Comparison of ENCODE assay signal across 21 cellular contexts in the genomic region with DNA sequence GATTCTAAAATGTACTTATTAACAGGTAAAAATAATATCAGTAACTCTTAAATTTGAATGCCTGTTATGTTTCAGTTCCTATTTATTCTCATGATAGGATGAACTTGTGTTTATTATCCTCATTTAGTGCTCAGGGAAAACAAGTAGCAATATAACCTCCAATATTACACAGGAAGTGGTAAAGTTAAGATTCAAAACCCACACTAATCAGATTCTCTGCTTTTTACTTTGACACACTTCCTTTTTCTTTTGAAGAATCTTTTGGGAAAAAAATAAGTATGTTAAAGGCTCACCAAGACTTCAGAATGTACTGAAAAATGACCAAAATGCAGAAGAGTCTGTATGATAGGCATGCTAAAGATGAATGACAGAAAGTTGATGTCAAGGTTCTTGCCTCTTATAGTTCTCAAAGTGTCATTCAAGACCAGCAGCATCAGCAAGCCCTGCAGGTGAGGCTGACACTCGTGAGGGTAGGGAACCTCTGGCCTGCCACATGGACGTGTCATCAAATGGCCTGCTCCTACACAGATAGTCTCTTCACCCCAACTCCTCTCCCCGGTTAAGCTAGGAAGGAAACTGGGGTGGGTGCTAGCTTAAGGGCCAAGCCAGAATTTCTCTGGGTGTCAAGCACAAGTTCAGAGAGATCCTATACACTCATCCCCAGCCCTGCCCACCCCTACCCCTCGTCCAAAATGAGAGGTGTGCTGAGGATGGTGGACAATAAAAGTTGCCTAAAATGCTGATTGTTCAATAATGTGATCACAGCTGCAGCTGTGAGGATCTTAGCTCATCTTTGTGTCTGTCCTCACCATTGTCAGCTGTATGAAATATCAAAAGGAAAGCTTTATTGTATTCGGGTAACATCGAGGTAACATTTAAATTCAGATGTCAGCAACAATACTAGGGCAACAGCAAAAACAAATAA. TPM values are rescaled to one million over a fixed set of nuclear protein-coding genes. Genes with fewer than 3 reads are reported as not detected.
DNase-seq lines count a peak whose midpoint lies in the region; ATAC-seq and TF ChIP-seq lines count a peak whose summit lies in the region.
"Had no signal": no experiment of that assay in that cellular context is flagged by ENCODE, and none has a peak within 500 bp of the region (broad histone marks: within the 10 kb centered on the region; RNA-seq: fewer than 3 reads in every experiment).

No MANE protein-coding gene starts in this region.

- H3K36me3 ChIP-seq in GM23248 (ENCODE audit: low read depth) (no peaks in the 10 kb centered on the region), BE2C (no peaks in the 10 kb centered on the region; the same call in 1 of the 2 replicates)
- H3K36me3 ChIP-seq in naive thymus-derived CD4-positive, alpha-beta T cell (ENCODE audit: control insufficient read depth in 2 of 3, insufficient read depth in 3 of 3, low read length in 3 of 3), result no peaks in the 10 kb centered on the region

- no peak for TF ChIP-seq CTCF in BE2C (IDR thresholded peaks at IDR 0.05; ENCODE audit: low read depth, low read length)

- H2AFZ ChIP-seq in GM23248, result 0 out of 2 replicates have a peak overlapping the region, but pooled peaks have one; percentile 26
- H2AFZ ChIP-seq: parathyroid adenoma had no signal

- H3K27me3 ChIP-seq in GM23248 (replicated peaks; ENCODE audit: insufficient read depth) (no peaks in the 10 kb centered on the region), BE2C (peaks cover 12% of the 10 kb centered on the region; the same call in 1 of the 2 replicates)
- H3K27me3 ChIP-seq in naive thymus-derived CD4-positive, alpha-beta T cell (ENCODE audit: control insufficient read depth in 2 of 2, insufficient read depth in 2 of 2, low read length in 2 of 2), result no peaks in the 10 kb centered on the region

- H3K4me1 ChIP-seq in GM23248 (ENCODE audit: insufficient read depth), result no peaks in the 10 kb centered on the region
- peaks cover 15 to 37% of the 10 kb centered on the region in 2 donors for H3K4me1 ChIP-seq in naive thymus-derived CD4-positive, alpha-beta T cell (ENCODE audit: control insufficient read depth in 2 of 2, insufficient read depth in 2 of 2, low read length in 2 of 2)
- H3K4me1 ChIP-seq in BE2C, result no peaks in the 10 kb centered on the region
- H3K4me1 ChIP-seq: parathyroid adenoma had no signal

- intact Hi-C loops in naive thymus-derived CD4-positive, alpha-beta T cell (cut with micrococcal nuclease), result loop anchor here in 1 of 2 donors (2.0 to 10.0 kb wide), 5 partner anchors 243 to 1961 kb away; partner anchors contain the start of genes AP5M1, DLGAP5, EXOC5 and NAA30

- H3K27me3 Mint-ChIP-seq in activated T-cell treated with anti-CD3 and anti-CD28 coated beads, Interleukin-2, amount 50 U/mL, for 4 hours (ENCODE audit: low read depth), result no peaks in the 10 kb centered on the region
- H3K27me3 Mint-ChIP-seq in naive thymus-derived CD4-positive, alpha-beta T cell, result peaks cover 0 to 10% (median 0%) of the 10 kb centered on the region in 5 donors

- CTCF ChIA-PET in naive thymus-derived CD4-positive, alpha-beta T cell (lab: Charles Lee), result interaction anchor here (0.6 to 1.9 kb wide), 7 partner anchors 10 to 907 kb away, joined by 3 to 8 read pairs (median 4); no protein-coding TSS in a partner anchor

- H3K4me1 Mint-ChIP-seq in activated T-cell treated with anti-CD3 and anti-CD28 coated beads, Interleukin-2, amount 50 U/mL, for 4 hours (ENCODE audit: low read depth), result peaks cover 36% of the 10 kb centered on the region
- H3K4me1 Mint-ChIP-seq in naive thymus-derived CD4-positive, alpha-beta T cell, result peaks cover 18 to 56% (median 46%) of the 10 kb centered on the region in 7 donors

- no peaks in the 10 kb centered on the region for H3K9me3 Mint-ChIP-seq in activated T-cell treated with anti-CD3 and anti-CD28 coated beads, Interleukin-2, amount 50 U/mL, for 4 hours
- H3K9me3 Mint-ChIP-seq in naive thymus-derived CD4-positive, alpha-beta T cell, result no peaks in the 10 kb centered on the region

- no peaks in the 10 kb centered on the region for H3K36me3 Mint-ChIP-seq in activated T-cell treated with anti-CD3 and anti-CD28 coated beads, Interleukin-2, amount 50 U/mL, for 4 hours (ENCODE audit: insufficient read depth)
- no peaks in the 10 kb centered on the region for H3K36me3 Mint-ChIP-seq in naive thymus-derived CD4-positive, alpha-beta T cell

- no peaks in the 10 kb centered on the region for H3K9me2 ChIP-seq in GM23248 (ENCODE audit: insufficient read depth)

- POLR2A ChIA-PET in naive thymus-derived CD4-positive, alpha-beta T cell (lab: Charles Lee), result interaction anchor here (0.9 to 2.2 kb wide), 3 partner anchors 24 to 685 kb away, joined by 3 to 7 read pairs (median 3); no protein-coding TSS in a partner anchor

- no peaks in the 10 kb centered on the region for H3K79me2 ChIP-seq in GM23248 (ENCODE audit: insufficient read depth)
- H3K79me2 ChIP-seq: parathyroid adenoma had no signal

- H3K4me3 ChIP-seq in GM23248, result no peak overlapping the region
- H3K4me3 ChIP-seq in naive thymus-derived CD4-positive, alpha-beta T cell (ENCODE audit: low read length), result peak overlapping the region; percentile 41
- H3K4me3 ChIP-seq in BE2C (ENCODE audit: low read depth, low read length), result no peak overlapping the region
- H3K4me3 ChIP-seq: smooth muscle cell had no signal

- peak overlapping the region; percentile 24 for H3K4me3 Mint-ChIP-seq in activated T-cell treated with anti-CD3 and anti-CD28 coated beads, Interleukin-2, amount 50 U/mL, for 4 hours
- peak overlapping the region; percentile 55 to 84 (median 70) for H3K4me3 Mint-ChIP-seq in naive thymus-derived CD4-positive, alpha-beta T cell

- peak overlapping the region in 8 of 9 donors; percentile 72 to 91 (median 78) for H3K27ac Mint-ChIP-seq in naive thymus-derived CD4-positive, alpha-beta T cell

- 68 to 70% methylated on average over 6 of the region's 6 CpGs for WGBS in GM23248 (ENCODE audit: low coverage in 1 of 2, low lambda C conversion rate in 2 of 2, missing lambda C conversion rate in 2 of 2), 2 experiments

- no peaks in the 10 kb centered on the region for H3F3A ChIP-seq in GM23248 (ENCODE audit: insufficient read depth)

- no peak overlapping the region for H3K4me2 ChIP-seq in GM23248 (ENCODE audit: unreplicated experiment)
- H3K4me2 ChIP-seq: smooth muscle cell had no signal

- peak; percentile 19 for DNase-seq in NOMO-1 treated with DMSO at 0.1 percent for 48 hours (lab: John Stamatoyannopoulos, UW; ENCODE audit: unreplicated experiment)
- no peak for DNase-seq in NOMO-1 treated with dmso at 0.1 percent for 144 hours (lab: John Stamatoyannopoulos, UW; ENCODE audit: unreplicated experiment)
- DNase-seq in GM23248, result no peak
- DNase-seq in activated T-cell treated with anti-CD3 and anti-CD28 coated beads, Interleukin-2, amount 50 U/mL, for 4 hours, result no peak
- peak in 5 of 9 donors; percentile 16 to 45 (median 38) for DNase-seq in naive thymus-derived CD4-positive, alpha-beta T cell
- DNase-seq in substantia nigra (lab: John Stamatoyannopoulos, UW), result no peak
- no peak for DNase-seq in AG08396 (ENCODE audit: low spot score)
- no peak for DNase-seq in BE2C
- DNase-seq: activated gamma-delta T cell, EL, Kasumi-1, left ventricle myocardium superior, NCI-H146, NCI-H524 treated with DMSO at 0.1 percent for 48 hours had no signal

- ATAC-seq in activated T-cell treated with anti-CD3 and anti-CD28 coated beads, Interleukin-2, amount 50 U/mL, for 4 hours, result peak; percentile 45 to 51
- peak; percentile 38 for ATAC-seq in naive thymus-derived CD4-positive, alpha-beta T cell
- ATAC-seq: HCT116, left ventricle myocardium superior, Panc1 had no signal

- H3K9me3 ChIP-seq in GM23248 (ENCODE audit: low read depth) (no peaks in the 10 kb centered on the region), BE2C (no peaks in the 10 kb centered on the region)
- H3K9me3 ChIP-seq in naive thymus-derived CD4-positive, alpha-beta T cell (ENCODE audit: control insufficient read depth in 2 of 3, low read length in 3 of 3), result no peaks in the 10 kb centered on the region

- H4K20me1 ChIP-seq in GM23248 (ENCODE audit: insufficient read depth), result no peaks in the 10 kb centered on the region

- H3K9ac ChIP-seq in GM23248, result no peak overlapping the region
- H3K9ac ChIP-seq: parathyroid adenoma had no signal

- no peak overlapping the region for H3K27ac ChIP-seq in GM23248
- peak overlapping the region; percentile 56 for H3K27ac ChIP-seq in naive thymus-derived CD4-positive, alpha-beta T cell (ENCODE audit: low read depth, low read length)
- H3K27ac ChIP-seq in substantia nigra (ENCODE audit: low read depth, low read length, poor library complexity, severe bottlenecking), result no peak overlapping the region
- H3K27ac ChIP-seq: 22Rv1, parathyroid adenoma had no signal

- in situ Hi-C loops in GM23248 (cut with MboI), result loop anchor here (25.0 kb wide), 2 partner anchors 203 to 1053 kb away; no protein-coding TSS in a partner anchor

RNA-seq across cellular contexts. Expression of gene TBPL2, which starts 6.3 kb away (rescaled TPM):
- not detected in 2 replicates for total RNA-seq in GM23248 (2014; rRNA removed; shearing (Covaris generic))
- polyA plus RNA-seq in GM23248 (2016; fragmentation: Nextera tagmentation; extraction: Ambion mirVana), result not detected in 2 replicates
- total RNA-seq in activated T-cell treated with anti-CD3 and anti-CD28 coated beads, Interleukin-2, amount 50 U/mL, for 4 hours, result not detected
- not detected for total RNA-seq in naive thymus-derived CD4-positive, alpha-beta T cell
- polyA plus RNA-seq in naive thymus-derived CD4-positive, alpha-beta T cell, result not detected
- not detected for polyA plus RNA-seq in BE2C (2012; ENCODE audit: insufficient read depth, insufficient read length, low read depth)
- total RNA-seq: bronchial epithelial cell, fibroblast of villous mesenchyme, left ventricle myocardium superior, smooth muscle cell had no signal
- polyA plus RNA-seq: smooth muscle cell had no signal

RNA-seq across cellular contexts. Expression of gene ATG14, which starts 22.5 kb away (rescaled TPM):
- total RNA-seq in GM23248 (2014; rRNA removed; shearing (Covaris generic)), result 14.7 and 14.9 TPM in 2 replicates
- polyA plus RNA-seq in GM23248 (2016; fragmentation: Nextera tagmentation; extraction: Ambion mirVana), result 3.8 TPM in 2 replicates
- total RNA-seq in activated T-cell treated with anti-CD3 and anti-CD28 coated beads, Interleukin-2, amount 50 U/mL, for 4 hours, result 1 to 10 TPM; 6.6 to 8.4 (median 6.7) TPM
- 10 to 100 TPM in 4 of 5 experiments, 1 to 10 TPM in 1; 7.8 to 19.6 (median 18.8) TPM for total RNA-seq in naive thymus-derived CD4-positive, alpha-beta T cell
- polyA plus RNA-seq in naive thymus-derived CD4-positive, alpha-beta T cell, result 1 to 10 TPM; 5.0 to 8.0 TPM
- 2.5 TPM for polyA plus RNA-seq in BE2C (2012; ENCODE audit: insufficient read depth, insufficient read length, low read depth)

Comparison
In these comparisons a context has a peak if more than half of its experiments do, and no peak if none do; other contexts are left out.
1. DNase-seq: peak in NOMO-1 treated with DMSO at 0.1 percent for 48 hours (single experiment) and naive thymus-derived CD4-positive, alpha-beta T cell (5 of 9); none in NOMO-1 treated with dmso at 0.1 percent for 144 hours (single experiment), GM23248 (single experiment), activated T-cell treated with anti-CD3 and anti-CD28 coated beads, Interleukin-2, amount 50 U/mL, for 4 hours (single experiment), substantia nigra (0 of 49), AG08396 (single experiment) and BE2C (single experiment).